Comparison of ENCODE assay signal across 19 cellular contexts in the genomic region with DNA sequence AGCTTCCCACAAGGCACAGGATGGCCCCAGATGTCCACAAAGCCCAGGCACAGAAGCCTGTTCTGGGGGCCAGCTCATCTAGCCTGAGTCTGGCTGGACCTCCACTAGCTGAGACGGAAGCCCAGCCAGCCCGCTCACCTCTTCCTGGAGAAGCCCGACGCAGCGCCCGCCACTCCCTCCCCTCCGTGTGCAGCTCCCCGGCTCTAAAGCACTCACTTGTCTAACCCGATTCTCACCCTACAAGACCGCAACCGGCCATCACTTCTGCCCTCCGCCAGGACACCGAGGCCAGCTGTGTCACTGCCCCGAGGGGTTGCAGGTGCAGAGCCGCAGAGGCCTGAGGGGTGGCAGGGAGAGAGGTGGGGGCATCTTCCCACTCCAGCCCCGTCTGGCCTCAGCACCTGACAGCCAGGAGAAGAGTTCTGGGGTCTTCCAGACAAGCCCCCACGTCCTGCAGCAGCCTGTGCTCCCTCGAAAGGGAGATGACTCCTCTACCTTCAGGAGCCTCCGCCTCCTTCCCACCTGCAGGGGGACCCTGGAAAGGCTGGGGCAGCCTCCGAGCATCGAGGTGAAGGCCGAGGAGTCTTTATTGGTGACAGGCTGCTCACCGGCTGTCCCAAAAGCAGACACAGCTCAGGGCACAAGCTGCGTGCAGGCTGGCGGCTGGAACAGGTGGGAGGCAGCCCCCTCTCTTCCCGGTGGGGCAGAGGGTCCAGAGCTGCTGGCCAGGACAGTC. TPM values are rescaled to one million over a fixed set of nuclear protein-coding genes. Genes with fewer than 3 reads are reported as not detected.
A peak's percentile ranks its signal among the peaks of the same experiment; 100 is the strongest.
DNase-seq lines count a peak whose midpoint lies in the region; ATAC-seq and TF ChIP-seq lines count a peak whose summit lies in the region.
"Had no signal": no experiment of that assay in that cellular context is flagged by ENCODE, and none has a peak within 500 bp of the region (broad histone marks: within the 10 kb centered on the region; RNA-seq: fewer than 3 reads in every experiment).

No MANE protein-coding gene starts in this region.

- H3K36me3 Mint-ChIP-seq in activated naive CD8-positive, alpha-beta T cell treated with anti-CD3 and anti-CD28 coated beads, Interleukin-2, amount 10 ng/mL, durations not matched to agents 7 days and 5 days, result no peaks in the 10 kb centered on the region
- no peaks in the 10 kb centered on the region for H3K36me3 Mint-ChIP-seq in activated naive CD8-positive, alpha-beta T cell treated with anti-CD3 and anti-CD28 coated beads for 36 hours
- H3K36me3 Mint-ChIP-seq: activated naive CD8-positive, alpha-beta T cell had no signal

- no peak for DNase-seq in activated naive CD8-positive, alpha-beta T cell treated with anti-CD3 and anti-CD28 coated beads, Interleukin-2, amount 10 ng/mL, durations not matched to agents 7 days and 5 days
- DNase-seq in activated naive CD8-positive, alpha-beta T cell treated with anti-CD3 and anti-CD28 coated beads for 36 hours, result no peak
- DNase-seq in NCI-H2227 (lab: John Stamatoyannopoulos, UW; ENCODE audit: unreplicated experiment) (peak; percentile 22), epithelial cell of esophagus (ENCODE audit: low read depth) (peak; percentile 25), smooth muscle cell (lab: John Stamatoyannopoulos, UW; ENCODE audit: unreplicated experiment) (no peak), GM03348 (ENCODE audit: low spot score) (no peak)
- no peak for DNase-seq in stimulated activated CD4-positive, alpha-beta T cell treated with anti-CD3 and anti-CD28 coated beads, Interleukin-15, amount 100 ng/mL, for 24 hours
- DNase-seq: activated CD4-positive, alpha-beta T cell treated with anti-CD3 and anti-CD28 coated beads for 4 hours; activated CD8-positive, alpha-beta memory T cell treated with anti-CD3 and anti-CD28 coated beads, Interleukin-2, amount 50 U/mL, for 48 hours; dermis blood vessel endothelial cell; glutamatergic neuron; midbrain; NCI-H2107; NK-92 treated with Interleukin-12 subunit alpha and Interleukin-12 subunit beta, amount 100 ng/mL, for 24 hours; T-helper 9 cell had no signal

- H3K4me3 Mint-ChIP-seq in activated naive CD8-positive, alpha-beta T cell treated with anti-CD3 and anti-CD28 coated beads, Interleukin-2, amount 10 ng/mL, durations not matched to agents 7 days and 5 days, result no peak overlapping the region
- no peak overlapping the region for H3K4me3 Mint-ChIP-seq in activated naive CD8-positive, alpha-beta T cell treated with anti-CD3 and anti-CD28 coated beads for 36 hours
- H3K4me3 Mint-ChIP-seq: activated naive CD8-positive, alpha-beta T cell; stimulated activated naive CD8-positive, alpha-beta T cell treated with anti-CD3 and anti-CD28 coated beads, Interleukin-15, Interleukin-2, amounts not matched to agents 100 ng/mL and 50 ng/mL, for 24 hours had no signal

- H3K4me1 ChIP-seq in smooth muscle cell (ENCODE audit: low read depth), result no peaks in the 10 kb centered on the region
- H3K4me1 ChIP-seq: pancreas had no signal

- H2AFZ ChIP-seq in smooth muscle cell (ENCODE audit: low read depth), result no peak overlapping the region

- H3K9ac ChIP-seq in smooth muscle cell (ENCODE audit: low read depth), result no peak overlapping the region

- H3K4me3 ChIP-seq in epithelial cell of esophagus (ENCODE audit: low read length) (no peak overlapping the region), smooth muscle cell (peak overlapping the region; percentile 13)
- H3K4me3 ChIP-seq: pancreas had no signal

- H3K9me3 ChIP-seq in smooth muscle cell (replicated peaks; ENCODE audit: low read depth), result no peaks in the 10 kb centered on the region
- H3K9me3 ChIP-seq: pancreas had no signal

- no peak for TF ChIP-seq CTCF in epithelial cell of esophagus (IDR thresholded peaks at IDR 0.05; ENCODE audit: insufficient read depth, low read depth, low read length, missing control alignments)
- TF ChIP-seq CTCF in smooth muscle cell (IDR thresholded peaks at IDR 0.05; ENCODE audit: borderline replicate concordance, insufficient read depth, poor library complexity, severe bottlenecking), result no peak

- H3K27me3 ChIP-seq in smooth muscle cell (ENCODE audit: low read depth), result no peaks in the 10 kb centered on the region
- H3K27me3 ChIP-seq: pancreas had no signal

- no peaks in the 10 kb centered on the region for H3K9me3 Mint-ChIP-seq in activated naive CD8-positive, alpha-beta T cell treated with anti-CD3 and anti-CD28 coated beads, Interleukin-2, amount 10 ng/mL, durations not matched to agents 7 days and 5 days
- H3K9me3 Mint-ChIP-seq in activated naive CD8-positive, alpha-beta T cell treated with anti-CD3 and anti-CD28 coated beads for 36 hours, result no peaks in the 10 kb centered on the region
- H3K9me3 Mint-ChIP-seq: stimulated activated naive CD8-positive, alpha-beta T cell treated with anti-CD3 and anti-CD28 coated beads, Interleukin-15, Interleukin-2, amounts not matched to agents 100 ng/mL and 50 ng/mL, for 24 hours had no signal

- H3K4me2 ChIP-seq in smooth muscle cell, result no peak overlapping the region

- peak; percentile 34 for ATAC-seq in activated naive CD8-positive, alpha-beta T cell treated with anti-CD3 and anti-CD28 coated beads, Interleukin-2, amount 10 ng/mL, durations not matched to agents 7 days and 5 days (ENCODE audit: low read depth)
- ATAC-seq in GM21619 (IDR thresholded peaks at IDR 0.05; ENCODE audit: unreplicated experiment), result no peak

- 45% methylated on average over 25 of the region's 26 CpGs for WGBS in smooth muscle cell (ENCODE audit: low lambda C conversion rate)

- peak overlapping the region; percentile 62 for H3K27ac ChIP-seq in smooth muscle cell (ENCODE audit: low read depth)
- H3K27ac ChIP-seq: pancreas had no signal

- H3K79me2 ChIP-seq in smooth muscle cell (ENCODE audit: low read depth), result no peaks in the 10 kb centered on the region

- no peaks in the 10 kb centered on the region for H3K36me3 ChIP-seq in smooth muscle cell (ENCODE audit: low read depth)
- H3K36me3 ChIP-seq: pancreas had no signal

- POLR2A ChIA-PET in activated naive CD8-positive, alpha-beta T cell treated with anti-CD3 and anti-CD28 coated beads, Interleukin-2, amount 10 ng/mL, durations not matched to agents 7 days and 5 days (lab: Charles Lee), result interaction anchor here (0.6 kb wide), 1 partner anchor 646 kb away, joined by 3 read pairs; no protein-coding TSS in a partner anchor

- H3K27ac Mint-ChIP-seq in activated naive CD8-positive, alpha-beta T cell treated with anti-CD3 and anti-CD28 coated beads, Interleukin-2, amount 10 ng/mL, durations not matched to agents 7 days and 5 days, result no peak overlapping the region
- no peak overlapping the region for H3K27ac Mint-ChIP-seq in activated naive CD8-positive, alpha-beta T cell treated with anti-CD3 and anti-CD28 coated beads for 36 hours
- H3K27ac Mint-ChIP-seq: activated naive CD8-positive, alpha-beta T cell; stimulated activated naive CD8-positive, alpha-beta T cell treated with anti-CD3 and anti-CD28 coated beads, Interleukin-15, Interleukin-2, amounts not matched to agents 100 ng/mL and 50 ng/mL, for 24 hours had no signal

- no peaks in the 10 kb centered on the region for H4K20me1 ChIP-seq in smooth muscle cell (ENCODE audit: low read depth)

- H3K27me3 Mint-ChIP-seq in activated naive CD8-positive, alpha-beta T cell treated with anti-CD3 and anti-CD28 coated beads, Interleukin-2, amount 10 ng/mL, durations not matched to agents 7 days and 5 days, result peaks cover 7% of the 10 kb centered on the region
- peaks cover 29% of the 10 kb centered on the region for H3K27me3 Mint-ChIP-seq in activated naive CD8-positive, alpha-beta T cell treated with anti-CD3 and anti-CD28 coated beads for 36 hours

- H3F3A ChIP-seq in smooth muscle cell (ENCODE audit: low read depth), result no peaks in the 10 kb centered on the region

- no peaks in the 10 kb centered on the region for H3K4me1 Mint-ChIP-seq in activated naive CD8-positive, alpha-beta T cell treated with anti-CD3 and anti-CD28 coated beads, Interleukin-2, amount 10 ng/mL, durations not matched to agents 7 days and 5 days
- peaks cover 2% of the 10 kb centered on the region for H3K4me1 Mint-ChIP-seq in activated naive CD8-positive, alpha-beta T cell treated with anti-CD3 and anti-CD28 coated beads for 36 hours

RNA-seq across cellular contexts. Expression of a gene that starts 5.9 kb away (rescaled TPM):
- total RNA-seq in activated naive CD8-positive, alpha-beta T cell treated with anti-CD3 and anti-CD28 coated beads, Interleukin-2, amount 10 ng/mL, durations not matched to agents 7 days and 5 days, result not detected
- under 1 TPM in 1 of 2 experiments, not detected in 1; 0.16 TPM for total RNA-seq in activated naive CD8-positive, alpha-beta T cell treated with anti-CD3 and anti-CD28 coated beads for 36 hours
- 6.7 and 7.9 TPM in 2 replicates for total RNA-seq in smooth muscle cell
- 7.2 and 11.3 TPM in 2 replicates for polyA plus RNA-seq in smooth muscle cell

RNA-seq across cellular contexts. Expression of a gene that starts 12.7 kb away (rescaled TPM):
- 10 to 100 TPM; 22.4 to 24.2 TPM for total RNA-seq in activated naive CD8-positive, alpha-beta T cell treated with anti-CD3 and anti-CD28 coated beads, Interleukin-2, amount 10 ng/mL, durations not matched to agents 7 days and 5 days
- total RNA-seq in activated naive CD8-positive, alpha-beta T cell treated with anti-CD3 and anti-CD28 coated beads for 36 hours, result 10 to 100 TPM; 50.5 to 52.1 TPM
- total RNA-seq in smooth muscle cell, result 24.2 and 25.2 TPM in 2 replicates
- polyA plus RNA-seq in smooth muscle cell, result 46.1 and 56.1 TPM in 2 replicates

RNA-seq across cellular contexts. Expression of a gene that starts 24.6 kb away (rescaled TPM):
- 1 to 10 TPM; 1.2 to 2.2 TPM for total RNA-seq in activated naive CD8-positive, alpha-beta T cell treated with anti-CD3 and anti-CD28 coated beads, Interleukin-2, amount 10 ng/mL, durations not matched to agents 7 days and 5 days
- under 1 TPM; 0.36 to 0.45 TPM for total RNA-seq in activated naive CD8-positive, alpha-beta T cell treated with anti-CD3 and anti-CD28 coated beads for 36 hours
- 1.7 and 2.1 TPM in 2 replicates for total RNA-seq in smooth muscle cell
- polyA plus RNA-seq in smooth muscle cell, result 2.3 and 2.6 TPM in 2 replicates

RNA-seq across cellular contexts. Expression of a gene that starts 56.0 kb away (rescaled TPM):
- 10 to 100 TPM; 39.6 to 42.6 TPM for total RNA-seq in activated naive CD8-positive, alpha-beta T cell treated with anti-CD3 and anti-CD28 coated beads, Interleukin-2, amount 10 ng/mL, durations not matched to agents 7 days and 5 days
- 10 to 100 TPM; 84.8 to 87.4 TPM for total RNA-seq in activated naive CD8-positive, alpha-beta T cell treated with anti-CD3 and anti-CD28 coated beads for 36 hours
- total RNA-seq in smooth muscle cell, result 25.5 and 34.4 TPM in 2 replicates
- polyA plus RNA-seq in smooth muscle cell, result 69.6 and 71.2 TPM in 2 replicates

RNA-seq across cellular contexts. Expression of a gene that starts 58.2 kb away (rescaled TPM):
- 10 to 100 TPM; 73.2 to 78.8 TPM for total RNA-seq in activated naive CD8-positive, alpha-beta T cell treated with anti-CD3 and anti-CD28 coated beads, Interleukin-2, amount 10 ng/mL, durations not matched to agents 7 days and 5 days
- total RNA-seq in activated naive CD8-positive, alpha-beta T cell treated with anti-CD3 and anti-CD28 coated beads for 36 hours, result 100 to 1,000 TPM; 164 to 170 TPM
- 40.5 and 42.5 TPM in 2 replicates for total RNA-seq in smooth muscle cell
- polyA plus RNA-seq in smooth muscle cell, result 65.6 and 68.7 TPM in 2 replicates

Comparison
In these comparisons a context has a peak if more than half of its experiments do, and no peak if none do; other contexts are left out.
1. DNase-seq: peak in NCI-H2227 (single experiment) and epithelial cell of esophagus (single experiment); none in activated naive CD8-positive, alpha-beta T cell treated with anti-CD3 and anti-CD28 coated beads, Interleukin-2, amount 10 ng/mL, durations not matched to agents 7 days and 5 days (single experiment), activated naive CD8-positive, alpha-beta T cell treated with anti-CD3 and anti-CD28 coated beads for 36 hours (single experiment), smooth muscle cell (single experiment), GM03348 (single experiment) and stimulated activated CD4-positive, alpha-beta T cell treated with anti-CD3 and anti-CD28 coated beads, Interleukin-15, amount 100 ng/mL, for 24 hours (single experiment).